8 cellular contexts compared by ENCODE assay signal in the genomic region with DNA sequence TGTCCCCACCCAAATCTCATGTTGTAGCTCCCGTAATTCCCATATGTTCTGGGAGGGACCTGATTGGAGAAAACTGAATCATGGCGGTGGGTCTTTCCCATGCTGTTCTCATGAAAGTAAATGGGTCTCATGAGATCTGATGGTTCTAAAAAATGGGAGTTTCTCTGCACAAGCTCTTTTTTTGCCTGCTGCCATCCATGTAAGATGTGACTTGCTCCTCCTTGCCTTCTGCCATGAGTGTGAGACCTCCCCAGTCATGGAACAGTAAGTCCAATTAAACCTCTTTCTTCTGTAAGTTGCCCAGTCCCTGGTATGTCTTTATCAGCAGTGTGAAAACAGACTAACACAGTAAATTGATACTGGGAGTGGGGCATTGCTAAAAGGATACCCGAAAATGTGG.
"Had no signal": no experiment of that assay in that cellular context is flagged by ENCODE, and none has a peak within 500 bp of the region (broad histone marks: within the 10 kb centered on the region; RNA-seq: fewer than 3 reads in every experiment).

No MANE protein-coding gene starts in this region.

- FAIRE-seq: G401.6, GM12878, GM12891, GM12892, GM18507, GM19239 had no signal

- H3K4me3 ChIP-seq: GM12878 had no signal

- ATAC-seq: GM12878 had no signal

- DNase-seq: GDM1, GF-D8 had no signal
